Comparison of ENCODE assay signal across 7 cellular contexts in genomic region chr7:75414186-75414585, GRCh38. TPM values are rescaled to one million over a fixed set of nuclear protein-coding genes. Genes with fewer than 3 reads are reported as not detected.
DNase-seq lines count a peak whose midpoint lies in the region; ATAC-seq and TF ChIP-seq lines count a peak whose summit lies in the region.
"Not testable (repeated sequence)": the region's sequence is repeated elsewhere in the genome, so short reads cannot be mapped to it uniquely, and the experiment has no call there.

No MANE protein-coding gene starts in this region.

- not testable (repeated sequence) for H3K9me2 ChIP-seq in PC-9 (ENCODE audit: insufficient read depth)

- not testable (repeated sequence) for H3K27ac ChIP-seq in PC-9, spleen
- peak overlapping the region; percentile 48 for H3K27ac ChIP-seq in epithelial cell of prostate

- BruUV-seq in Calu3 (replicated peaks; lab: Mats Ljungman, UMichigan) (TSS peak; percentile 11), PC-9 (replicated peaks; lab: Mats Ljungman, UMichigan) (TSS peak; percentile 5)

- not testable (repeated sequence) for H3K4me1 Mint-ChIP-seq in Calu3 (ENCODE audit: low read depth, unreplicated experiment); activated CD8-positive, alpha-beta T cell treated with anti-CD3 and anti-CD28 coated beads for 36 hours (ENCODE audit: low read depth); stimulated activated naive B cell treated with anti-CD40 and anti-IgM and Interleukin-4, amounts not matched to agents 10 μg/mL and 1 μg/mL and 100 μg/mL, for 72 hours

- not testable (repeated sequence) for H4K20me1 ChIP-seq in PC-9 (ENCODE audit: insufficient read depth)

- H3K4me1 ChIP-seq in PC-9 (replicated peaks; ENCODE audit: insufficient read depth); spleen: not testable (repeated sequence)

- not testable (repeated sequence) for H3K9me3 Mint-ChIP-seq in Calu3 (ENCODE audit: low read depth, unreplicated experiment); activated CD8-positive, alpha-beta T cell treated with anti-CD3 and anti-CD28 coated beads for 36 hours; stimulated activated naive B cell treated with anti-CD40 and anti-IgM and Interleukin-4, amounts not matched to agents 10 μg/mL and 1 μg/mL and 100 μg/mL, for 72 hours

- not testable (repeated sequence) for H3K36me3 Mint-ChIP-seq in Calu3 (ENCODE audit: insufficient read depth, unreplicated experiment); activated CD8-positive, alpha-beta T cell treated with anti-CD3 and anti-CD28 coated beads for 36 hours (ENCODE audit: low read depth); stimulated activated naive B cell treated with anti-CD40 and anti-IgM and Interleukin-4, amounts not matched to agents 10 μg/mL and 1 μg/mL and 100 μg/mL, for 72 hours

- not testable (repeated sequence) for TF ChIP-seq CTCF in Calu3 (IDR thresholded peaks at IDR 0.05; ENCODE audit: unreplicated experiment); PC-9 (conservative IDR thresholded peaks at IDR 0.05); activated CD8-positive, alpha-beta T cell treated with anti-CD3 and anti-CD28 coated beads for 36 hours (IDR thresholded peaks at IDR 0.05); spleen (IDR thresholded peaks at IDR 0.05 in 8 of 11, conservative IDR thresholded peaks at IDR 0.05 in 3 of 11)

- H3K4me3 ChIP-seq in PC-9, spleen: not testable (repeated sequence)

- not testable (repeated sequence) for H3K27me3 Mint-ChIP-seq in Calu3 (ENCODE audit: unreplicated experiment); activated CD8-positive, alpha-beta T cell treated with anti-CD3 and anti-CD28 coated beads for 36 hours; stimulated activated naive B cell treated with anti-CD40 and anti-IgM and Interleukin-4, amounts not matched to agents 10 μg/mL and 1 μg/mL and 100 μg/mL, for 72 hours

- not testable (repeated sequence) for H2AFZ ChIP-seq in PC-9

- H3K27ac Mint-ChIP-seq in Calu3 (ENCODE audit: unreplicated experiment); activated CD8-positive, alpha-beta T cell treated with anti-CD3 and anti-CD28 coated beads for 36 hours; stimulated activated naive B cell treated with anti-CD40 and anti-IgM and Interleukin-4, amounts not matched to agents 10 μg/mL and 1 μg/mL and 100 μg/mL, for 72 hours: not testable (repeated sequence)

- not testable (repeated sequence) for H3K27me3 ChIP-seq in PC-9 (ENCODE audit: insufficient read depth, low read depth); spleen (replicated peaks in 1 of 7)

- not testable (repeated sequence) for ATAC-seq in activated CD8-positive, alpha-beta T cell treated with anti-CD3 and anti-CD28 coated beads for 36 hours
- ATAC-seq in stimulated activated naive B cell treated with anti-CD40 and anti-IgM and Interleukin-4, amounts not matched to agents 10 μg/mL and 1 μg/mL and 100 μg/mL, for 72 hours (replicated peaks): peak; percentile 30 to 38

- H3K9me3 ChIP-seq in PC-9 (ENCODE audit: insufficient read depth, low read depth); spleen: not testable (repeated sequence)

- H3F3A ChIP-seq in PC-9 (ENCODE audit: insufficient read depth, low read depth): not testable (repeated sequence)

- H3K36me3 ChIP-seq in PC-9 (ENCODE audit: low read depth): not testable (repeated sequence)
- peaks cover 0 to 46% (median 27%) of the 10 kb centered on the region in 6 donors for H3K36me3 ChIP-seq in spleen

- H3K4me3 Mint-ChIP-seq in Calu3 (ENCODE audit: low read depth, unreplicated experiment); activated CD8-positive, alpha-beta T cell treated with anti-CD3 and anti-CD28 coated beads for 36 hours; stimulated activated naive B cell treated with anti-CD40 and anti-IgM and Interleukin-4, amounts not matched to agents 10 μg/mL and 1 μg/mL and 100 μg/mL, for 72 hours: not testable (repeated sequence)

- DNase-seq in Calu3; PC-9; epithelial cell of prostate (ENCODE audit: low read depth, low spot score); stimulated activated naive B cell treated with anti-CD40 and anti-IgM and Interleukin-4, amounts not matched to agents 10 μg/mL and 1 μg/mL and 100 μg/mL, for 72 hours: not testable (repeated sequence)
- DNase-seq in activated CD8-positive, alpha-beta T cell treated with anti-CD3 and anti-CD28 coated beads for 36 hours: peak; percentile 33
- peak; percentile 38 to 44 for DNase-seq in activated T-cell treated with anti-CD3 and anti-CD28 coated beads, Interleukin-2, amount 50 U/mL, for 48 hours
- DNase-seq in spleen: peak; percentile 12

- CTCF ChIA-PET in Calu3 (lab: Charles Lee); PC-9 (lab: Charles Lee); activated CD8-positive, alpha-beta T cell treated with anti-CD3 and anti-CD28 coated beads for 36 hours (lab: Charles Lee): not testable (repeated sequence)

- H3K4me2 ChIP-seq in PC-9: not testable (repeated sequence)

- 59 to 90% (median 84%) methylated on average over 3 to 5 of the region's 5 CpGs for WGBS in spleen, 5 donors

- H3K79me2 ChIP-seq in PC-9 (ENCODE audit: low read depth): not testable (repeated sequence)

- intact Hi-C loops in Calu3 (cut with micrococcal nuclease; ENCODE audit: unreplicated experiment); PC-9 (cut with micrococcal nuclease; ENCODE audit: unreplicated experiment); activated CD8-positive, alpha-beta T cell treated with anti-CD3 and anti-CD28 coated beads for 36 hours (cut with micrococcal nuclease); spleen (cut with DNase I; ENCODE audit: low total_unique reads): not testable (repeated sequence)

- not testable (repeated sequence) for TF ChIP-seq POLR2A in spleen (IDR thresholded peaks at IDR 0.05)

- POLR2A ChIA-PET in PC-9 (lab: Charles Lee; ENCODE audit: unreplicated experiment); activated CD8-positive, alpha-beta T cell treated with anti-CD3 and anti-CD28 coated beads for 36 hours (lab: Charles Lee): not testable (repeated sequence)

RNA-seq across cellular contexts. Expression of gene TRIM73, which starts 18.8 kb away (rescaled TPM):
- total RNA-seq in Calu3 (2022): 1.7 and 2.1 TPM in 2 replicates
- total RNA-seq in PC-9 (2021): 16.7 and 24.3 TPM in 2 replicates
- 1 to 10 TPM; 4.1 to 6.4 TPM for total RNA-seq in activated CD8-positive, alpha-beta T cell treated with anti-CD3 and anti-CD28 coated beads for 36 hours
- total RNA-seq in spleen: 1 to 10 TPM; 2.4 to 7.7 (median 6.0) TPM
- 1 to 10 TPM; 2.8 to 3.8 (median 3.0) TPM for polyA plus RNA-seq in spleen
